28 cellular contexts compared by ENCODE assay signal in the genomic region with DNA sequence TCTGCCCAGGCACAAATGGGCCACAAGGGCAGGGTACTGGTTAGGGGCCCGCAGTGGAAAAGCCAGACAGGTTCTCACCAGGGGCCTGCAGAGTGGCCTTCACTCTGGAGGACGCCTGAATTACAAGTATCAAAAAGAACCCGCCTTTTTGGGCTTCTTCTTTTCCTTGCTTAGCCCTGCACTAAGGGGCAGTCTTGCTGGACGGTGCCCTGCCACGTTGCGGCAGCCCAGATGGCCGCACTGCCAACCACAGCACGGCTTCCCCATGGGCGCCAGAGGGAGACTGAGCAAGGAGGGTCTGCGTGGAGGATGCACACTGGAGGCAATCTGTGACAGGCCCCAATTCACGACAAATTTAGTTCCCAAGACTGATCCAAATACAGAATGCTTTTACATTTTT.
"Had no signal": no experiment of that assay in that cellular context is flagged by ENCODE, and none has a peak within 500 bp of the region (broad histone marks: within the 10 kb centered on the region; RNA-seq: fewer than 3 reads in every experiment).

No MANE protein-coding gene starts in this region.

- FAIRE-seq: TTC549 had no signal

- H3K27ac ChIP-seq: ascending aorta, cardiac muscle cell, Peyer's patch had no signal

- H3K27ac Mint-ChIP-seq: activated CD4-positive, alpha-beta memory T cell treated with anti-CD3 and anti-CD28 coated beads for 36 hours; activated naive CD4-positive, alpha-beta T cell treated with anti-CD3 and anti-CD28 coated beads, Interleukin-2, amount 50 U/mL, for 24 hours; activated naive CD8-positive, alpha-beta T cell treated with anti-CD3 and anti-CD28 coated beads, Interleukin-2, amount 10 ng/mL, durations not matched to agents 7 days and 5 days; activated T-helper 1 cell treated with anti-CD3 and anti-CD28 coated beads, Interleukin-12 subunit alpha, Interleukin-12 subunit beta, Interleukin-2, Interleukin-4 antibody, amounts not matched to agents 30 ng/mL and 10 ng/mL and 1 ng/mL, durations not matched to agents 14 hours and 24 hours and 36 hours had no signal

- H3K27me3 Mint-ChIP-seq: activated CD4-positive, alpha-beta memory T cell treated with anti-CD3 and anti-CD28 coated beads for 36 hours; activated CD4-positive, alpha-beta T cell treated with anti-CD3 and anti-CD28 coated beads, Interleukin-2, amount 10 ng/mL, durations not matched to agents 7 days and 5 days; activated naive CD4-positive, alpha-beta T cell treated with anti-CD3 and anti-CD28 coated beads, Interleukin-2, amount 50 U/mL, for 24 hours; activated naive CD8-positive, alpha-beta T cell treated with anti-CD3 and anti-CD28 coated beads, Interleukin-2, amount 10 ng/mL, durations not matched to agents 7 days and 5 days; central memory CD8-positive, alpha-beta T cell had no signal

- H3K4me3 ChIP-seq: ascending aorta, cardiac muscle cell, Peyer's patch had no signal

- H3K9me3 ChIP-seq: ascending aorta, Peyer's patch had no signal

- H3K4me1 ChIP-seq: ascending aorta, Peyer's patch had no signal

- DNase-seq: activated CD4-positive, alpha-beta memory T cell treated with anti-CD3 and anti-CD28 coated beads for 36 hours; activated CD4-positive, alpha-beta T cell treated with anti-CD3 and anti-CD28 coated beads, Interleukin-2, amount 10 ng/mL, durations not matched to agents 7 days and 5 days; activated naive CD4-positive, alpha-beta T cell; activated naive CD8-positive, alpha-beta T cell treated with anti-CD3 and anti-CD28 coated beads, Interleukin-2, amount 10 ng/mL, durations not matched to agents 7 days and 5 days; activated T-cell treated with anti-CD3 and anti-CD28 coated beads, Interleukin-2, amount 50 U/mL, for 1 hour; amygdala; NCI-H1092 treated with DMSO at 0.1 percent for 48 hours; NCI-H1417; NCI-H146; NCI-H187; NCI-H2029 treated with DMSO at 0.1 percent for 48 hours; NCI-H2107; NCI-H2171; NCI-H510A; NCI-H526; NCI-H748 treated with DMSO at 0.1 percent for 48 hours; NK-92 treated with Interleukin-12 subunit alpha and Interleukin-12 subunit beta, amount 100 ng/mL, for 24 hours; PC-3; RPMI8226; SHP77 treated with DMSO at 0.1 percent for 48 hours; T1000 had no signal

- H3K4me1 Mint-ChIP-seq: activated CD4-positive, alpha-beta T cell treated with anti-CD3 and anti-CD28 coated beads, Interleukin-2, amount 10 ng/mL, durations not matched to agents 7 days and 5 days; activated naive CD4-positive, alpha-beta T cell treated with anti-CD3 and anti-CD28 coated beads, Interleukin-2, amount 50 U/mL, for 24 hours; activated naive CD8-positive, alpha-beta T cell treated with anti-CD3 and anti-CD28 coated beads, Interleukin-2, amount 10 ng/mL, durations not matched to agents 7 days and 5 days; central memory CD8-positive, alpha-beta T cell had no signal

- H3K27me3 ChIP-seq: ascending aorta, cardiac muscle cell, Peyer's patch had no signal

- ATAC-seq: PC-3 had no signal

- H3K9me3 Mint-ChIP-seq: activated CD4-positive, alpha-beta memory T cell treated with anti-CD3 and anti-CD28 coated beads for 36 hours; activated CD4-positive, alpha-beta T cell treated with anti-CD3 and anti-CD28 coated beads, Interleukin-2, amount 10 ng/mL, durations not matched to agents 7 days and 5 days; activated naive CD4-positive, alpha-beta T cell treated with anti-CD3 and anti-CD28 coated beads, Interleukin-2, amount 50 U/mL, for 24 hours; activated naive CD8-positive, alpha-beta T cell treated with anti-CD3 and anti-CD28 coated beads, Interleukin-2, amount 10 ng/mL, durations not matched to agents 7 days and 5 days; activated T-helper 1 cell treated with anti-CD3 and anti-CD28 coated beads, Interleukin-12 subunit alpha, Interleukin-12 subunit beta, Interleukin-2, Interleukin-4 antibody, amounts not matched to agents 30 ng/mL and 10 ng/mL and 1 ng/mL, durations not matched to agents 14 hours and 24 hours and 36 hours; central memory CD8-positive, alpha-beta T cell had no signal

- H3K4me3 Mint-ChIP-seq: activated CD4-positive, alpha-beta memory T cell treated with anti-CD3 and anti-CD28 coated beads for 36 hours; activated CD4-positive, alpha-beta T cell treated with anti-CD3 and anti-CD28 coated beads, Interleukin-2, amount 10 ng/mL, durations not matched to agents 7 days and 5 days; activated naive CD4-positive, alpha-beta T cell treated with anti-CD3 and anti-CD28 coated beads, Interleukin-2, amount 50 U/mL, for 24 hours; activated naive CD8-positive, alpha-beta T cell treated with anti-CD3 and anti-CD28 coated beads, Interleukin-2, amount 10 ng/mL, durations not matched to agents 7 days and 5 days; activated T-helper 1 cell treated with anti-CD3 and anti-CD28 coated beads, Interleukin-12 subunit alpha, Interleukin-12 subunit beta, Interleukin-2, Interleukin-4 antibody, amounts not matched to agents 30 ng/mL and 10 ng/mL and 1 ng/mL, durations not matched to agents 14 hours and 24 hours and 36 hours; central memory CD8-positive, alpha-beta T cell had no signal
